Comparison of ENCODE assay signal across 23 cellular contexts in genomic region chr19:48218964-48219363, GRCh38. TPM values are rescaled to one million over a fixed set of nuclear protein-coding genes. Genes with fewer than 3 reads are reported as not detected.
DNase-seq lines count a peak whose midpoint lies in the region; ATAC-seq and TF ChIP-seq lines count a peak whose summit lies in the region.
"Had no signal": no experiment of that assay in that cellular context is flagged by ENCODE, and none has a peak within 500 bp of the region (broad histone marks: within the 10 kb centered on the region; RNA-seq: fewer than 3 reads in every experiment).

No MANE protein-coding gene starts in this region.

- ATAC-seq in SK-N-SH treated with all-trans-retinoic acid at 6 μM for 48 hours: peak; percentile 20; the same call in 1 of the 3 replicates
- ATAC-seq: heart left ventricle; stimulated activated naive CD8-positive, alpha-beta T cell treated with anti-CD3 and anti-CD28 coated beads, Interleukin-15, Interleukin-2, amounts not matched to agents 100 U/mL and 50 U/mL, for 24 hours had no signal

- peaks cover 9% of the 10 kb centered on the region for H3K4me1 Mint-ChIP-seq in neural progenitor cell
- H3K4me1 Mint-ChIP-seq: CD14-positive monocyte had no signal

- no peak overlapping the region for H2AFZ ChIP-seq in SK-N-SH (ENCODE audit: low read depth)
- H2AFZ ChIP-seq in neural progenitor cell (replicated peaks): no peak overlapping the region

- H4K20me1 ChIP-seq in SK-N-SH (ENCODE audit: insufficient read depth) (no peaks in the 10 kb centered on the region), neural progenitor cell (ENCODE audit: low read depth) (no peaks in the 10 kb centered on the region)

- no peaks in the 10 kb centered on the region for H3K9me3 Mint-ChIP-seq in neural progenitor cell
- H3K9me3 Mint-ChIP-seq: activated T-helper 2 cell treated with anti-CD3 and anti-CD28 coated beads, Interferon-gamma antibody, Interleukin-2, Interleukin-4, amounts not matched to agents 10 μg/mL and 5 μg/mL and 100 μg/mL, durations not matched to agents 14 hours and 24 hours and 36 hours; CD14-positive monocyte had no signal

- peaks cover 19% of the 10 kb centered on the region for H3K36me3 Mint-ChIP-seq in neural progenitor cell

- TF ChIP-seq CTCF in SK-N-SH (IDR thresholded peaks at IDR 0.05) (no peak), choroid plexus epithelial cell (conservative IDR thresholded peaks at IDR 0.05; ENCODE audit: low read depth, low read length) (no peak), neural progenitor cell (IDR thresholded peaks at IDR 0.05) (no peak)

- CTCF ChIA-PET in SK-N-SH (lab: Yijun Ruan, JAX): no interaction called here

- H3K9me3 ChIP-seq in SK-N-SH: no peaks in the 10 kb centered on the region
- no peaks in the 10 kb centered on the region for H3K9me3 ChIP-seq in neural progenitor cell (ENCODE audit: low read depth)
- H3K9me3 ChIP-seq: esophagus squamous epithelium, heart left ventricle had no signal

- no peak overlapping the region for H3K4me3 ChIP-seq in SK-N-SH (ENCODE audit: low read depth in 2 of 2, low read length in 1 of 2)
- no peak overlapping the region for H3K4me3 ChIP-seq in choroid plexus epithelial cell (ENCODE audit: low read depth, low read length)
- H3K4me3 ChIP-seq in neural progenitor cell: no peak overlapping the region
- H3K4me3 ChIP-seq: esophagus squamous epithelium, heart left ventricle had no signal

- DNase-seq in SK-N-SH: no peak
- peak; percentile 41 for DNase-seq in NCI-H226
- DNase-seq in choroid plexus epithelial cell (ENCODE audit: low read depth): peak; percentile 85
- DNase-seq in neural progenitor cell (ENCODE audit: low spot score): no peak
- no peak for DNase-seq in activated effector memory CD4-positive, alpha-beta T cell treated with Interleukin-2 at 50 U/mL for 16 hours
- DNase-seq in activated gamma-delta T cell treated with Interleukin-2 at 50 U/mL for 16 hours: no peak
- DNase-seq in germinal center (ENCODE audit: low spot score): no peak
- DNase-seq: aorta; cortex of kidney; DMS53; esophagus squamous epithelium; heart left ventricle; NCI-H1417 treated with DMSO at 0.1 percent for 48 hours; NCI-H82; RPMI8226; stimulated activated naive CD8-positive, alpha-beta T cell treated with anti-CD3 and anti-CD28 coated beads, Interleukin-15, Interleukin-2, amounts not matched to agents 100 U/mL and 50 U/mL, for 24 hours; trophoblast cell had no signal

- H3K4me1 ChIP-seq in SK-N-SH (ENCODE audit: control insufficient read depth in 1 of 2, insufficient read depth in 2 of 2, low read depth in 1 of 2, low read length in 1 of 2) (no peaks in the 10 kb centered on the region; a peak in 1 of 4 replicates), neural progenitor cell (peaks cover 5% of the 10 kb centered on the region)
- H3K4me1 ChIP-seq: esophagus squamous epithelium, heart left ventricle had no signal

- no peaks in the 10 kb centered on the region for H3K79me2 ChIP-seq in SK-N-SH (ENCODE audit: insufficient read depth)
- no peaks in the 10 kb centered on the region for H3K79me2 ChIP-seq in neural progenitor cell (ENCODE audit: low read depth)

- peaks cover 4% of the 10 kb centered on the region for H3F3A ChIP-seq in SK-N-SH (replicated peaks; ENCODE audit: insufficient read depth)
- H3F3A ChIP-seq in neural progenitor cell (ENCODE audit: low read depth): peaks cover 15% of the 10 kb centered on the region

- POLR2A ChIA-PET in SK-N-SH (lab: Yijun Ruan, JAX): no interaction called here

- H3K27me3 ChIP-seq in SK-N-SH (ENCODE audit: insufficient read depth): no peaks in the 10 kb centered on the region
- H3K27me3 ChIP-seq in neural progenitor cell: no peaks in the 10 kb centered on the region
- H3K27me3 ChIP-seq: esophagus squamous epithelium, heart left ventricle had no signal

- H3K4me2 ChIP-seq in SK-N-SH (no peak overlapping the region), neural progenitor cell (no peak overlapping the region)

- H3K36me3 ChIP-seq in SK-N-SH (replicated peaks in 1 of 2; ENCODE audit: control insufficient read depth in 1 of 2, insufficient read depth in 2 of 2, low read length in 1 of 2) (peaks cover 0 to 6% of the 10 kb centered on the region in 2 experiments), neural progenitor cell (no peaks in the 10 kb centered on the region)

- no peak overlapping the region for H3K4me3 Mint-ChIP-seq in neural progenitor cell
- H3K4me3 Mint-ChIP-seq: CD14-positive monocyte had no signal

- H3K27me3 Mint-ChIP-seq in neural progenitor cell (ENCODE audit: insufficient read depth, low read depth): peaks cover 2% of the 10 kb centered on the region

- H3K9me2 ChIP-seq in SK-N-SH: no peaks in the 10 kb centered on the region

- no peak for TF ChIP-seq RAD21 in SK-N-SH (IDR thresholded peaks at IDR 0.05; ENCODE audit: low read length)

- 79% methylated on average over 5 of the region's 5 CpGs for WGBS in SK-N-SH (ENCODE audit: low lambda C conversion rate)

- TF ChIP-seq EP300 in SK-N-SH (IDR thresholded peaks at IDR 0.05; ENCODE audit: borderline replicate concordance in 1 of 2, low read depth in 1 of 2, low read length in 1 of 2): no peak

- H3K27ac ChIP-seq in SK-N-SH (ENCODE audit: low read depth in 2 of 2, low read length in 1 of 2) (no peak overlapping the region), neural progenitor cell (peak overlapping the region; percentile 46)
- H3K27ac ChIP-seq: 22Rv1, esophagus squamous epithelium, heart left ventricle, VCaP had no signal

- H3K27ac Mint-ChIP-seq in neural progenitor cell: peak overlapping the region; percentile 65
- H3K27ac Mint-ChIP-seq: activated T-helper 2 cell treated with anti-CD3 and anti-CD28 coated beads, Interferon-gamma antibody, Interleukin-2, Interleukin-4, amounts not matched to agents 10 μg/mL and 5 μg/mL and 100 μg/mL, durations not matched to agents 14 hours and 24 hours and 36 hours had no signal

- H3K9ac ChIP-seq in SK-N-SH (no peak overlapping the region), neural progenitor cell (peak overlapping the region; percentile 42)

TF ChIP-seq in SK-N-SH treated with all-trans-retinoic acid at 6 μM for 48 hours, 23 proteins besides CTCF, POLR2A, EP300 and RAD21 (continues in another document):
- TF ChIP-seq ZNF565 (CRISPR knock-in tag; conservative IDR thresholded peaks at IDR 0.05; ENCODE audit: low read depth) (no peak), SNAI2 (CRISPR knock-in tag; IDR thresholded peaks at IDR 0.05) (no peak), ISL1 (CRISPR knock-in tag; IDR thresholded peaks at IDR 0.05) (no peak)

TF ChIP-seq in SK-N-SH, 30 proteins besides CTCF, POLR2A, EP300 and RAD21:
- TF ChIP-seq RCOR1 (IDR thresholded peaks at IDR 0.05; ENCODE audit: low read length) (no peak), USF2 (IDR thresholded peaks at IDR 0.05; ENCODE audit: borderline replicate concordance, low read depth, low read length) (no peak), GABPA (IDR thresholded peaks at IDR 0.05; ENCODE audit: low read depth) (no peak), RXRA (IDR thresholded peaks at IDR 0.05; ENCODE audit: borderline replicate concordance, low read depth) (no peak)

RNA-seq across cellular contexts. Expression of gene CARD8, which starts 36.7 kb away (rescaled TPM):
- 16.4 and 21.7 TPM in 2 replicates for polyA plus RNA-seq in SK-N-SH (2012; rRNA removed)
- polyA plus RNA-seq in SK-N-SH (2012; cell fraction: cytosol; rRNA removed): 14.0 and 16.6 TPM in 2 replicates
- polyA plus RNA-seq in SK-N-SH (2012; cell fraction: nucleus; rRNA removed): 63.6 and 66.5 TPM in 2 replicates
- 46.6 and 59.7 TPM in 2 replicates for total RNA-seq in neural progenitor cell (ENCODE audit: low replicate concordance)

RNA-seq across cellular contexts. Expression of gene ZSWIM9, which starts 48.5 kb away (rescaled TPM):
- polyA plus RNA-seq in SK-N-SH (2012; rRNA removed): 1.3 and 2.2 TPM in 2 replicates
- polyA plus RNA-seq in SK-N-SH (2012; cell fraction: cytosol; rRNA removed): 2.7 TPM in 2 replicates
- polyA plus RNA-seq in SK-N-SH (2012; cell fraction: nucleus; rRNA removed): 1.8 and 2.8 TPM in 2 replicates
- total RNA-seq in neural progenitor cell (ENCODE audit: low replicate concordance): 0.36 and 4.2 TPM in 2 replicates

RNA-seq across cellular contexts. Expression of gene LIG1, which starts 48.8 kb away (rescaled TPM):
- polyA plus RNA-seq in SK-N-SH (2012; rRNA removed): 39.6 and 53.0 TPM in 2 replicates
- 23.3 and 28.9 TPM in 2 replicates for polyA plus RNA-seq in SK-N-SH (2012; cell fraction: cytosol; rRNA removed)
- polyA plus RNA-seq in SK-N-SH (2012; cell fraction: nucleus; rRNA removed): 153 and 182 TPM in 2 replicates
- 40.0 and 88.9 TPM in 2 replicates for total RNA-seq in neural progenitor cell (ENCODE audit: low replicate concordance)

RNA-seq across cellular contexts. Expression of gene ZNF114, which starts 50.9 kb away (rescaled TPM):
- polyA plus RNA-seq in SK-N-SH (2012; rRNA removed): 0.47 and 0.61 TPM in 2 replicates
- polyA plus RNA-seq in SK-N-SH (2012; cell fraction: cytosol; rRNA removed): 0.50 and 0.60 TPM in 2 replicates
- 0.59 and 0.88 TPM in 2 replicates for polyA plus RNA-seq in SK-N-SH (2012; cell fraction: nucleus; rRNA removed)
- 5.4 and 6.0 TPM in 2 replicates for total RNA-seq in neural progenitor cell (ENCODE audit: low replicate concordance)
- total RNA-seq: esophagus squamous epithelium, LHCN-M2 had no signal
- polyA plus RNA-seq: aorta, CD14-positive monocyte had no signal

Comparison
In these comparisons a context has a peak if more than half of its experiments do, and no peak if none do; other contexts are left out.
1. DNase-seq: peak in NCI-H226 (single experiment) and choroid plexus epithelial cell (single experiment); none in SK-N-SH (single experiment), neural progenitor cell (single experiment), activated effector memory CD4-positive, alpha-beta T cell treated with Interleukin-2 at 50 U/mL for 16 hours (single experiment), activated gamma-delta T cell treated with Interleukin-2 at 50 U/mL for 16 hours (single experiment) and germinal center (single experiment).